ENCODE assay signal across 7 cellular contexts in genomic region chr16:77112701-77113100, GRCh38.
"Had no signal": no experiment of that assay in that cellular context is flagged by ENCODE, and none has a peak within 500 bp of the region (broad histone marks: within the 10 kb centered on the region; RNA-seq: fewer than 3 reads in every experiment).

No MANE protein-coding gene starts in this region.

- H3K4me3 ChIP-seq: HAP-1 had no signal

- ATAC-seq: HCT116 had no signal

- FAIRE-seq: HTR-8/SVneo had no signal

- DNase-seq: GOT3, H7, HFFc6, KBM-7 had no signal

- H3K36me3 ChIP-seq: HAP-1 had no signal

- H3K4me1 ChIP-seq: HAP-1 had no signal

- H3K9me3 ChIP-seq: HAP-1 had no signal
